ENCODE assay signal across 21 cellular contexts in genomic region chr2:109187711-109188484, GRCh38. TPM values are rescaled to one million over a fixed set of nuclear protein-coding genes. Genes with fewer than 3 reads are reported as not detected.
DNase-seq lines count a peak whose midpoint lies in the region; ATAC-seq and TF ChIP-seq lines count a peak whose summit lies in the region.
"Had no signal": no experiment of that assay in that cellular context is flagged by ENCODE, and none has a peak within 500 bp of the region (broad histone marks: within the 10 kb centered on the region; RNA-seq: fewer than 3 reads in every experiment).

No MANE protein-coding gene starts in this region.

- ATAC-seq in activated CD8-positive, alpha-beta memory T cell treated with anti-CD3 and anti-CD28 coated beads, Interleukin-2, amount 10 ng/mL, durations not matched to agents 7 days and 5 days = no peak
- no peak for ATAC-seq in GM19452 (IDR thresholded peaks at IDR 0.05; ENCODE audit: unreplicated experiment)
- ATAC-seq in CD8-positive, alpha-beta T cell = no peak
- no peak for ATAC-seq in GM21526 (IDR thresholded peaks at IDR 0.05; ENCODE audit: low FRiP score, unreplicated experiment)
- ATAC-seq: HCT116, PC-3, Right ventricle myocardium inferior had no signal

- no peaks in the 10 kb centered on the region for H3K36me3 ChIP-seq in CD8-positive, alpha-beta T cell (ENCODE audit: insufficient read depth, low read length)

- POLR2A ChIA-PET in CD8-positive, alpha-beta T cell (lab: Charles Lee) = no interaction called here

- H3K27me3 Mint-ChIP-seq in activated CD8-positive, alpha-beta memory T cell treated with anti-CD3 and anti-CD28 coated beads, Interleukin-2, amount 10 ng/mL, durations not matched to agents 7 days and 5 days = peaks cover 43% of the 10 kb centered on the region
- H3K27me3 Mint-ChIP-seq in CD8-positive, alpha-beta T cell (ENCODE audit: low read depth) = peaks cover 4% of the 10 kb centered on the region

- no peaks in the 10 kb centered on the region for H3K9me3 Mint-ChIP-seq in activated CD8-positive, alpha-beta memory T cell treated with anti-CD3 and anti-CD28 coated beads, Interleukin-2, amount 10 ng/mL, durations not matched to agents 7 days and 5 days (ENCODE audit: low read depth)
- H3K9me3 Mint-ChIP-seq in CD8-positive, alpha-beta T cell = no peaks in the 10 kb centered on the region

- TF ChIP-seq CTCF in CD8-positive, alpha-beta T cell (IDR thresholded peaks at IDR 0.05) = no peak

- no peaks in the 10 kb centered on the region for H3K4me1 ChIP-seq in CD8-positive, alpha-beta T cell (ENCODE audit: insufficient read depth, low read length)

- no peaks in the 10 kb centered on the region for H3K4me1 Mint-ChIP-seq in activated CD8-positive, alpha-beta memory T cell treated with anti-CD3 and anti-CD28 coated beads, Interleukin-2, amount 10 ng/mL, durations not matched to agents 7 days and 5 days
- peaks cover 13% of the 10 kb centered on the region for H3K4me1 Mint-ChIP-seq in CD8-positive, alpha-beta T cell (ENCODE audit: low read depth)

- H3K27ac ChIP-seq in CD8-positive, alpha-beta T cell (ENCODE audit: low read depth, low read length) = no peak overlapping the region
- H3K27ac ChIP-seq: HL-60 had no signal

- H3K36me3 Mint-ChIP-seq in activated CD8-positive, alpha-beta memory T cell treated with anti-CD3 and anti-CD28 coated beads, Interleukin-2, amount 10 ng/mL, durations not matched to agents 7 days and 5 days = no peaks in the 10 kb centered on the region
- no peaks in the 10 kb centered on the region for H3K36me3 Mint-ChIP-seq in CD8-positive, alpha-beta T cell

- H3K4me3 ChIP-seq in CD8-positive, alpha-beta T cell (ENCODE audit: low read depth, low read length) = no peak overlapping the region

- intact Hi-C loops in posterior vena cava (cut with DNase I) = no loop called here
- intact Hi-C loops in CD8-positive, alpha-beta T cell (cut with DNase I, micrococcal nuclease) = no loop called here

- H3K9me3 ChIP-seq in CD8-positive, alpha-beta T cell (ENCODE audit: low read length) = no peaks in the 10 kb centered on the region

- H3K27ac Mint-ChIP-seq in activated CD8-positive, alpha-beta memory T cell treated with anti-CD3 and anti-CD28 coated beads, Interleukin-2, amount 10 ng/mL, durations not matched to agents 7 days and 5 days = no peak overlapping the region
- no peak overlapping the region for H3K27ac Mint-ChIP-seq in CD8-positive, alpha-beta T cell

- CTCF ChIA-PET in activated CD8-positive, alpha-beta memory T cell treated with anti-CD3 and anti-CD28 coated beads, Interleukin-2, amount 10 ng/mL, durations not matched to agents 7 days and 5 days (lab: Charles Lee) = no interaction called here
- CTCF ChIA-PET in CD8-positive, alpha-beta T cell (lab: Charles Lee) = no interaction called here

- H3K27me3 ChIP-seq in CD8-positive, alpha-beta T cell (ENCODE audit: insufficient read depth, low read length) = no peaks in the 10 kb centered on the region

- DNase-seq in activated CD8-positive, alpha-beta memory T cell treated with anti-CD3 and anti-CD28 coated beads for 24 hours = peak; percentile 33
- no peak for DNase-seq in activated CD8-positive, alpha-beta memory T cell treated with anti-CD3 and anti-CD28 coated beads, Interleukin-2, amount 10 ng/mL, durations not matched to agents 7 days and 5 days
- DNase-seq in islet precursor cell (peak; percentile 45), posterior vena cava (ENCODE audit: low spot score) (peak; percentile 25), ecto neural progenitor cell (ENCODE audit: low spot score) (no peak)
- no peak for DNase-seq in CD8-positive, alpha-beta T cell
- DNase-seq: Karpas-422; NCI-H1092 treated with DMSO at 0.1 percent for 48 hours; NCI-H1436; NCI-H187; NCI-H2081 treated with DMSO at 0.1 percent for 48 hours; NCI-H524; NCI-H748 treated with DMSO at 0.1 percent for 48 hours; NK-92 treated with Interleukin-12 subunit alpha and Interleukin-12 subunit beta, amount 100 ng/mL, for 24 hours; PC-3 had no signal

- H3K4me3 Mint-ChIP-seq in activated CD8-positive, alpha-beta memory T cell treated with anti-CD3 and anti-CD28 coated beads, Interleukin-2, amount 10 ng/mL, durations not matched to agents 7 days and 5 days = no peak overlapping the region
- no peak overlapping the region for H3K4me3 Mint-ChIP-seq in CD8-positive, alpha-beta T cell

RNA-seq across cellular contexts. Expression of gene SH3RF3, which starts 58.9 kb away (rescaled TPM):
- under 1 TPM; 0.05 to 0.06 TPM for total RNA-seq in activated CD8-positive, alpha-beta memory T cell treated with anti-CD3 and anti-CD28 coated beads, Interleukin-2, amount 10 ng/mL, durations not matched to agents 7 days and 5 days
- total RNA-seq in posterior vena cava = 10 to 100 TPM; 10.1 to 14.1 TPM
- total RNA-seq in CD8-positive, alpha-beta T cell = 1 to 10 TPM; 6.3 to 6.4 TPM
- total RNA-seq: G401 had no signal

Comparison
In these comparisons a context has a peak if more than half of its experiments do, and no peak if none do; other contexts are left out.
1. DNase-seq: peak in activated CD8-positive, alpha-beta memory T cell treated with anti-CD3 and anti-CD28 coated beads for 24 hours (single experiment), islet precursor cell (single experiment) and posterior vena cava (single experiment); none in activated CD8-positive, alpha-beta memory T cell treated with anti-CD3 and anti-CD28 coated beads, Interleukin-2, amount 10 ng/mL, durations not matched to agents 7 days and 5 days (single experiment), ecto neural progenitor cell (single experiment) and CD8-positive, alpha-beta T cell (0 of 7).
2. RNA of gene SH3RF3, which starts 58.9 kb away (total RNA-seq): 10.1 to 14.1 TPM in posterior vena cava and 6.3 to 6.4 TPM in CD8-positive, alpha-beta T cell; 0.05 to 0.06 TPM in activated CD8-positive, alpha-beta memory T cell treated with anti-CD3 and anti-CD28 coated beads, Interleukin-2, amount 10 ng/mL, durations not matched to agents 7 days and 5 days; every median in the first group is over 4 times any median in the second.